1 cellular context compared by ENCODE assay signal in the genomic region with DNA sequence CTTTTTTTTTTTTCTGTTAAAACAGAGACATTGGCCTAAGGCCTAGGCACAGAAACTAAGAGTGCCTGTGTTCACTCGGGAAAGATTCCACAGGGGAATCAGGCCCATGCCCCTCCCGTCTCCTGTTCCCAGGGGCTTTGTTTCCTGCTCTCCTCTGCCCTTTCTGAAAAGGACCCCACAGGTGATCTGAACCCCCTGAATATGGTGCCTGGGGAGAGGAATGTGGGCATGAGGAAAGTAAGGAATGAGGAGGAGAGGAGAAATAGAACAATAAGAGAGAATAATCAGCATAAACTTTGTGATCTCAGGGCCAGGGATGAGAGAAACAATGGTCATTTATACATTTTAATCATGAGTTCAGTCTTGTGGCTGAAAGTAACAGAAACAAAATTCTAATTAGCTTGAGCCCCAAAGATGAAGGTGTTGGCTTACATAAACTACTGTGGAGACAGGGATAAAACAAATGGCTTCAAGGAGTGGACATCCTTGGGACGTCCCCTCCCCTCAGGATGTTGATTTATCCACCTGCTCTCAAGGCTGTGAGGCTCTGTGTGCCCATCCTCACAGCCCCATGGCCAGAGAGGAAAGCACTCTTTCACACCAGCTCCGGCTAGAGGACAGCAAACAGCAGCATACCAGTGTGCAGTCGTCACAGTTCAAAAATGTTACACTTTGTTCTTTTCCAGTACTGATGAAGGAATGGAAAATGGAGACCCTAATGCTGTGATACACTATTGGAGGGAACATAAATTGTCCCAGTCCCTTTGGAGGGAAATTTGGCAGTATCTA.
TF ChIP-seq lines count a peak whose summit lies in the region.

No MANE protein-coding gene starts in this region.

TF ChIP-seq in HepG2, 621 proteins besides CTCF, POLR2A, EP300 and RAD21 (continued from another document and continues in another):
- TF ChIP-seq TAF15 (IDR thresholded peaks at IDR 0.05; ENCODE audit: low read depth, low read length, poor library complexity, severe bottlenecking): no peak
- TF ChIP-seq RELA (CRISPR knock-in tag; IDR thresholded peaks at IDR 0.05): peak; percentile 30; the same call in 1 of the 2 replicates
- TF ChIP-seq, protein P1, sequence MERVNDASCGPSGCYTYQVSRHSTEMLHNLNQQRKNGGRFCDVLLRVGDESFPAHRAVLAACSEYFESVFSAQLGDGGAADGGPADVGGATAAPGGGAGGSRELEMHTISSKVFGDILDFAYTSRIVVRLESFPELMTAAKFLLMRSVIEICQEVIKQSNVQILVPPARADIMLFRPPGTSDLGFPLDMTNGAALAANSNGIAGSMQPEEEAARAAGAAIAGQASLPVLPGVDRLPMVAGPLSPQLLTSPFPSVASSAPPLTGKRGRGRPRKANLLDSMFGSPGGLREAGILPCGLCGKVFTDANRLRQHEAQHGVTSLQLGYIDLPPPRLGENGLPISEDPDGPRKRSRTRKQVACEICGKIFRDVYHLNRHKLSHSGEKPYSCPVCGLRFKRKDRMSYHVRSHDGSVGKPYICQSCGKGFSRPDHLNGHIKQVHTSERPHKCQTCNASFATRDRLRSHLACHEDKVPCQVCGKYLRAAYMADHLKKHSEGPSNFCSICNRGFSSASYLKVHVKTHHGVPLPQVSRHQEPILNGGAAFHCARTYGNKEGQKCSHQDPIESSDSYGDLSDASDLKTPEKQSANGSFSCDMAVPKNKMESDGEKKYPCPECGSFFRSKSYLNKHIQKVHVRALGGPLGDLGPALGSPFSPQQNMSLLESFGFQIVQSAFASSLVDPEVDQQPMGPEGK (CRISPR knock-in tag; IDR thresholded peaks at IDR 0.05): peak; percentile 63
- TF ChIP-seq NR2F2 (IDR thresholded peaks at IDR 0.05; ENCODE audit: borderline replicate concordance, low read depth): no peak
- TF ChIP-seq SOX6 (IDR thresholded peaks at IDR 0.05): no peak
- peak; percentile 77 for TF ChIP-seq SOX6 (CRISPR knock-in tag; IDR thresholded peaks at IDR 0.05)
- TF ChIP-seq ZBTB7A (CRISPR knock-in tag; IDR thresholded peaks at IDR 0.05): no peak
- peak; percentile 26; the same call in 1 of the 2 replicates for TF ChIP-seq ATF7 (IDR thresholded peaks at IDR 0.05)
- TF ChIP-seq ATF7 (CRISPR knock-in tag; IDR thresholded peaks at IDR 0.05): peak; percentile 96
- TF ChIP-seq MIER2 (CRISPR knock-in tag; IDR thresholded peaks at IDR 0.05): 0 out of 2 replicates have a peak, but pooled peaks have one; percentile 49
- TF ChIP-seq RCOR2 (CRISPR knock-in tag; IDR thresholded peaks at IDR 0.05): peak; percentile 75; the same call in 1 of the 2 replicates
- TF ChIP-seq MLX (CRISPR knock-in tag; IDR thresholded peaks at IDR 0.05): peak; percentile 61; the same call in 1 of the 2 replicates
- no peak for TF ChIP-seq SMC3 (IDR thresholded peaks at IDR 0.05; ENCODE audit: low read length)
- TF ChIP-seq, protein P2, sequence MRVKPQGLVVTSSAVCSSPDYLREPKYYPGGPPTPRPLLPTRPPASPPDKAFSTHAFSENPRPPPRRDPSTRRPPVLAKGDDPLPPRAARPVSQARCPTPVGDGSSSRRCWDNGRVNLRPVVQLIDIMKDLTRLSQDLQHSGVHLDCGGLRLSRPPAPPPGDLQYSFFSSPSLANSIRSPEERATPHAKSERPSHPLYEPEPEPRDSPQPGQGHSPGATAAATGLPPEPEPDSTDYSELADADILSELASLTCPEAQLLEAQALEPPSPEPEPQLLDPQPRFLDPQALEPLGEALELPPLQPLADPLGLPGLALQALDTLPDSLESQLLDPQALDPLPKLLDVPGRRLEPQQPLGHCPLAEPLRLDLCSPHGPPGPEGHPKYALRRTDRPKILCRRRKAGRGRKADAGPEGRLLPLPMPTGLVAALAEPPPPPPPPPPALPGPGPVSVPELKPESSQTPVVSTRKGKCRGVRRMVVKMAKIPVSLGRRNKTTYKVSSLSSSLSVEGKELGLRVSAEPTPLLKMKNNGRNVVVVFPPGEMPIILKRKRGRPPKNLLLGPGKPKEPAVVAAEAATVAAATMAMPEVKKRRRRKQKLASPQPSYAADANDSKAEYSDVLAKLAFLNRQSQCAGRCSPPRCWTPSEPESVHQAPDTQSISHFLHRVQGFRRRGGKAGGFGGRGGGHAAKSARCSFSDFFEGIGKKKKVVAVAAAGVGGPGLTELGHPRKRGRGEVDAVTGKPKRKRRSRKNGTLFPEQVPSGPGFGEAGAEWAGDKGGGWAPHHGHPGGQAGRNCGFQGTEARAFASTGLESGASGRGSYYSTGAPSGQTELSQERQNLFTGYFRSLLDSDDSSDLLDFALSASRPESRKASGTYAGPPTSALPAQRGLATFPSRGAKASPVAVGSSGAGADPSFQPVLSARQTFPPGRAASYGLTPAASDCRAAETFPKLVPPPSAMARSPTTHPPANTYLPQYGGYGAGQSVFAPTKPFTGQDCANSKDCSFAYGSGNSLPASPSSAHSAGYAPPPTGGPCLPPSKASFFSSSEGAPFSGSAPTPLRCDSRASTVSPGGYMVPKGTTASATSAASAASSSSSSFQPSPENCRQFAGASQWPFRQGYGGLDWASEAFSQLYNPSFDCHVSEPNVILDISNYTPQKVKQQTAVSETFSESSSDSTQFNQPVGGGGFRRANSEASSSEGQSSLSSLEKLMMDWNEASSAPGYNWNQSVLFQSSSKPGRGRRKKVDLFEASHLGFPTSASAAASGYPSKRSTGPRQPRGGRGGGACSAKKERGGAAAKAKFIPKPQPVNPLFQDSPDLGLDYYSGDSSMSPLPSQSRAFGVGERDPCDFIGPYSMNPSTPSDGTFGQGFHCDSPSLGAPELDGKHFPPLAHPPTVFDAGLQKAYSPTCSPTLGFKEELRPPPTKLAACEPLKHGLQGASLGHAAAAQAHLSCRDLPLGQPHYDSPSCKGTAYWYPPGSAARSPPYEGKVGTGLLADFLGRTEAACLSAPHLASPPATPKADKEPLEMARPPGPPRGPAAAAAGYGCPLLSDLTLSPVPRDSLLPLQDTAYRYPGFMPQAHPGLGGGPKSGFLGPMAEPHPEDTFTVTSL (CRISPR knock-in tag; IDR thresholded peaks at IDR 0.05; ENCODE audit: borderline replicate concordance): peak; percentile 72; the same call in 1 of the 2 replicates
- no peak for TF ChIP-seq ZBTB42 (CRISPR knock-in tag; IDR thresholded peaks at IDR 0.05)
- no peak for TF ChIP-seq ZBTB49 (CRISPR knock-in tag; IDR thresholded peaks at IDR 0.05; ENCODE audit: borderline replicate concordance)
- peak; percentile 74 for TF ChIP-seq FOXP4 (CRISPR knock-in tag; IDR thresholded peaks at IDR 0.05)
- TF ChIP-seq, protein P3, sequence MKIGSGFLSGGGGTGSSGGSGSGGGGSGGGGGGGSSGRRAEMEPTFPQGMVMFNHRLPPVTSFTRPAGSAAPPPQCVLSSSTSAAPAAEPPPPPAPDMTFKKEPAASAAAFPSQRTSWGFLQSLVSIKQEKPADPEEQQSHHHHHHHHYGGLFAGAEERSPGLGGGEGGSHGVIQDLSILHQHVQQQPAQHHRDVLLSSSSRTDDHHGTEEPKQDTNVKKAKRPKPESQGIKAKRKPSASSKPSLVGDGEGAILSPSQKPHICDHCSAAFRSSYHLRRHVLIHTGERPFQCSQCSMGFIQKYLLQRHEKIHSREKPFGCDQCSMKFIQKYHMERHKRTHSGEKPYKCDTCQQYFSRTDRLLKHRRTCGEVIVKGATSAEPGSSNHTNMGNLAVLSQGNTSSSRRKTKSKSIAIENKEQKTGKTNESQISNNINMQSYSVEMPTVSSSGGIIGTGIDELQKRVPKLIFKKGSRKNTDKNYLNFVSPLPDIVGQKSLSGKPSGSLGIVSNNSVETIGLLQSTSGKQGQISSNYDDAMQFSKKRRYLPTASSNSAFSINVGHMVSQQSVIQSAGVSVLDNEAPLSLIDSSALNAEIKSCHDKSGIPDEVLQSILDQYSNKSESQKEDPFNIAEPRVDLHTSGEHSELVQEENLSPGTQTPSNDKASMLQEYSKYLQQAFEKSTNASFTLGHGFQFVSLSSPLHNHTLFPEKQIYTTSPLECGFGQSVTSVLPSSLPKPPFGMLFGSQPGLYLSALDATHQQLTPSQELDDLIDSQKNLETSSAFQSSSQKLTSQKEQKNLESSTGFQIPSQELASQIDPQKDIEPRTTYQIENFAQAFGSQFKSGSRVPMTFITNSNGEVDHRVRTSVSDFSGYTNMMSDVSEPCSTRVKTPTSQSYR (CRISPR knock-in tag; IDR thresholded peaks at IDR 0.05; ENCODE audit: borderline replicate concordance): peak; percentile 12; the same call in 1 of the 2 replicates
- TF ChIP-seq ATF1 (CRISPR knock-in tag; IDR thresholded peaks at IDR 0.05): peak; percentile 42; the same call in 1 of the 2 replicates
- TF ChIP-seq, protein P4, sequence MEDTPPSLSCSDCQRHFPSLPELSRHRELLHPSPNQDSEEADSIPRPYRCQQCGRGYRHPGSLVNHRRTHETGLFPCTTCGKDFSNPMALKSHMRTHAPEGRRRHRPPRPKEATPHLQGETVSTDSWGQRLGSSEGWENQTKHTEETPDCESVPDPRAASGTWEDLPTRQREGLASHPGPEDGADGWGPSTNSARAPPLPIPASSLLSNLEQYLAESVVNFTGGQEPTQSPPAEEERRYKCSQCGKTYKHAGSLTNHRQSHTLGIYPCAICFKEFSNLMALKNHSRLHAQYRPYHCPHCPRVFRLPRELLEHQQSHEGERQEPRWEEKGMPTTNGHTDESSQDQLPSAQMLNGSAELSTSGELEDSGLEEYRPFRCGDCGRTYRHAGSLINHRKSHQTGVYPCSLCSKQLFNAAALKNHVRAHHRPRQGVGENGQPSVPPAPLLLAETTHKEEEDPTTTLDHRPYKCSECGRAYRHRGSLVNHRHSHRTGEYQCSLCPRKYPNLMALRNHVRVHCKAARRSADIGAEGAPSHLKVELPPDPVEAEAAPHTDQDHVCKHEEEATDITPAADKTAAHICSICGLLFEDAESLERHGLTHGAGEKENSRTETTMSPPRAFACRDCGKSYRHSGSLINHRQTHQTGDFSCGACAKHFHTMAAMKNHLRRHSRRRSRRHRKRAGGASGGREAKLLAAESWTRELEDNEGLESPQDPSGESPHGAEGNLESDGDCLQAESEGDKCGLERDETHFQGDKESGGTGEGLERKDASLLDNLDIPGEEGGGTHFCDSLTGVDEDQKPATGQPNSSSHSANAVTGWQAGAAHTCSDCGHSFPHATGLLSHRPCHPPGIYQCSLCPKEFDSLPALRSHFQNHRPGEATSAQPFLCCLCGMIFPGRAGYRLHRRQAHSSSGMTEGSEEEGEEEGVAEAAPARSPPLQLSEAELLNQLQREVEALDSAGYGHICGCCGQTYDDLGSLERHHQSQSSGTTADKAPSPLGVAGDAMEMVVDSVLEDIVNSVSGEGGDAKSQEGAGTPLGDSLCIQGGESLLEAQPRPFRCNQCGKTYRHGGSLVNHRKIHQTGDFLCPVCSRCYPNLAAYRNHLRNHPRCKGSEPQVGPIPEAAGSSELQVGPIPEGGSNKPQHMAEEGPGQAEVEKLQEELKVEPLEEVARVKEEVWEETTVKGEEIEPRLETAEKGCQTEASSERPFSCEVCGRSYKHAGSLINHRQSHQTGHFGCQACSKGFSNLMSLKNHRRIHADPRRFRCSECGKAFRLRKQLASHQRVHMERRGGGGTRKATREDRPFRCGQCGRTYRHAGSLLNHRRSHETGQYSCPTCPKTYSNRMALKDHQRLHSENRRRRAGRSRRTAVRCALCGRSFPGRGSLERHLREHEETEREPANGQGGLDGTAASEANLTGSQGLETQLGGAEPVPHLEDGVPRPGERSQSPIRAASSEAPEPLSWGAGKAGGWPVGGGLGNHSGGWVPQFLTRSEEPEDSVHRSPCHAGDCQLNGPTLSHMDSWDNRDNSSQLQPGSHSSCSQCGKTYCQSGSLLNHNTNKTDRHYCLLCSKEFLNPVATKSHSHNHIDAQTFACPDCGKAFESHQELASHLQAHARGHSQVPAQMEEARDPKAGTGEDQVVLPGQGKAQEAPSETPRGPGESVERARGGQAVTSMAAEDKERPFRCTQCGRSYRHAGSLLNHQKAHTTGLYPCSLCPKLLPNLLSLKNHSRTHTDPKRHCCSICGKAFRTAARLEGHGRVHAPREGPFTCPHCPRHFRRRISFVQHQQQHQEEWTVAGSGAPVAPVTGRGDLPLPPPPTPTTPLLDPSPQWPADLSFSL (CRISPR knock-in tag; IDR thresholded peaks at IDR 0.05): no peak
- peak; percentile 85; the same call in 1 of the 2 replicates for TF ChIP-seq RXRB (CRISPR knock-in tag; IDR thresholded peaks at IDR 0.05; ENCODE audit: borderline replicate concordance)
- TF ChIP-seq, protein P5, sequence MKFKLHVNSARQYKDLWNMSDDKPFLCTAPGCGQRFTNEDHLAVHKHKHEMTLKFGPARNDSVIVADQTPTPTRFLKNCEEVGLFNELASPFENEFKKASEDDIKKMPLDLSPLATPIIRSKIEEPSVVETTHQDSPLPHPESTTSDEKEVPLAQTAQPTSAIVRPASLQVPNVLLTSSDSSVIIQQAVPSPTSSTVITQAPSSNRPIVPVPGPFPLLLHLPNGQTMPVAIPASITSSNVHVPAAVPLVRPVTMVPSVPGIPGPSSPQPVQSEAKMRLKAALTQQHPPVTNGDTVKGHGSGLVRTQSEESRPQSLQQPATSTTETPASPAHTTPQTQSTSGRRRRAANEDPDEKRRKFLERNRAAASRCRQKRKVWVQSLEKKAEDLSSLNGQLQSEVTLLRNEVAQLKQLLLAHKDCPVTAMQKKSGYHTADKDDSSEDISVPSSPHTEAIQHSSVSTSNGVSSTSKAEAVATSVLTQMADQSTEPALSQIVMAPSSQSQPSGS (CRISPR knock-in tag; IDR thresholded peaks at IDR 0.05): peak; percentile 96
- no peak for TF ChIP-seq ZNF570 (CRISPR knock-in tag; IDR thresholded peaks at IDR 0.05; ENCODE audit: borderline replicate concordance)
